29 cellular contexts compared by ENCODE assay signal in the genomic region with DNA sequence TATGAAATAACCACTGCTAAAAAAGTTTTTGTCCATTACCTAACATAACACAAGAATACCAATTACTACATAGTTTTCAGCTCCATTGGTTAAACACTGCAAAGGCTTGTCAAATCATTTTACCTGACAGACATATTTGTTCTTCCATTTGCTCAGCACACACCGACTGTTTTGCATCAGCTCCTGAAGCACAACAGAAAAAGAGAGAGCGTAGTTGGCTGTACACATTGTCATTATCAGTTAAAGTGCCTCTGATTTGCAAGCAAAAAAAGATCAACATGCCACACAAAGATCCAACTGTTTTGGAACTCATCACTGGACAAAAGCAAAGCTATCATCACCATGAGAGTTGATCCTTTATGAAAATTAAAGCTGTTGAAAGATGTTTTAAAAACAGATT.
DNase-seq lines count a peak whose midpoint lies in the region; ATAC-seq and TF ChIP-seq lines count a peak whose summit lies in the region.
"Had no signal": no experiment of that assay in that cellular context is flagged by ENCODE, and none has a peak within 500 bp of the region (broad histone marks: within the 10 kb centered on the region; RNA-seq: fewer than 3 reads in every experiment).

No MANE protein-coding gene starts in this region.

- peaks cover 8% of the 10 kb centered on the region for H3K36me3 Mint-ChIP-seq in neural progenitor cell

- H3K4me1 Mint-ChIP-seq in neural progenitor cell, result peaks cover 11% of the 10 kb centered on the region
- H3K4me1 Mint-ChIP-seq: activated CD4-positive, alpha-beta T cell treated with anti-CD3 and anti-CD28 coated beads, Interleukin-2, amount 10 ng/mL, durations not matched to agents 7 days and 5 days; nephron progenitor cell had no signal

- H3K4me1 ChIP-seq in endocrine pancreas (ENCODE audit: control insufficient read depth, insufficient read depth, low read length) (peaks cover 5% of the 10 kb centered on the region), neural progenitor cell (no peaks in the 10 kb centered on the region)
- H3K4me1 ChIP-seq in effector memory CD4-positive, alpha-beta T cell (ENCODE audit: control insufficient read depth, insufficient read depth, low read length, poor library complexity, severe bottlenecking), result no peaks in the 10 kb centered on the region
- H3K4me1 ChIP-seq: BLaER1 treated with 17β-estradiol and CSF1 and Interleukin-3, amounts not matched to agents 10 nM and 100 nM; suprapubic skin; upper lobe of left lung had no signal

- no peaks in the 10 kb centered on the region for H4K20me1 ChIP-seq in neural progenitor cell (ENCODE audit: low read depth)
- H4K20me1 ChIP-seq: BLaER1 treated with 17β-estradiol and CSF1 and Interleukin-3, amounts not matched to agents 10 nM and 100 nM had no signal

- H3K4me2 ChIP-seq in neural progenitor cell, result no peak overlapping the region
- H3K4me2 ChIP-seq: BLaER1 treated with 17β-estradiol and CSF1 and Interleukin-3, amounts not matched to agents 10 nM and 100 nM had no signal

- no peaks in the 10 kb centered on the region for H3K36me3 ChIP-seq in endocrine pancreas (ENCODE audit: control insufficient read depth, insufficient read depth, low read length)
- H3K36me3 ChIP-seq in neural progenitor cell, result no peaks in the 10 kb centered on the region
- H3K36me3 ChIP-seq in effector memory CD4-positive, alpha-beta T cell (ENCODE audit: control insufficient read depth, insufficient read depth, low read length), result no peaks in the 10 kb centered on the region
- H3K36me3 ChIP-seq: suprapubic skin had no signal

- no peaks in the 10 kb centered on the region for H3K27me3 Mint-ChIP-seq in neural progenitor cell (ENCODE audit: insufficient read depth, low read depth)
- H3K27me3 Mint-ChIP-seq: activated B cell treated with CpG ODN at 0.5 μM for 24 hours; activated CD4-positive, alpha-beta T cell treated with anti-CD3 and anti-CD28 coated beads, Interleukin-2, amount 10 ng/mL, durations not matched to agents 7 days and 5 days; activated T-cell treated with anti-CD3 and anti-CD28 coated beads, Interleukin-2, amount 50 U/mL, for 24 hours; effector memory CD8-positive, alpha-beta T cell; stimulated activated naive B cell treated with anti-CD40 and anti-IgM and Interleukin-4, amounts not matched to agents 10 μg/mL and 1 μg/mL and 100 μg/mL, for 72 hours had no signal

- no peak overlapping the region for H3K27ac Mint-ChIP-seq in neural progenitor cell
- H3K27ac Mint-ChIP-seq: activated B cell treated with CpG ODN at 0.5 μM for 24 hours; activated CD4-positive, alpha-beta T cell treated with anti-CD3 and anti-CD28 coated beads, Interleukin-2, amount 10 ng/mL, durations not matched to agents 7 days and 5 days; activated T-cell treated with anti-CD3 and anti-CD28 coated beads, Interleukin-2, amount 50 U/mL, for 24 hours; effector memory CD8-positive, alpha-beta T cell; nephron progenitor cell; stimulated activated naive B cell treated with anti-CD40 and anti-IgM and Interleukin-4, amounts not matched to agents 10 μg/mL and 1 μg/mL and 100 μg/mL, for 72 hours had no signal

- ATAC-seq in SK-N-SH treated with all-trans-retinoic acid at 6 μM for 48 hours, result no peak
- ATAC-seq in omental fat pad (ENCODE audit: low FRiP score), result no peak
- ATAC-seq: effector memory CD8-positive, alpha-beta T cell; stimulated activated naive B cell treated with anti-CD40 and anti-IgM and Interleukin-4, amounts not matched to agents 10 μg/mL and 1 μg/mL and 100 μg/mL, for 72 hours had no signal

- DNase-seq in Ammon's horn (ENCODE audit: low spot score), result peak; percentile 36
- DNase-seq in NCI-H1048 (lab: John Stamatoyannopoulos, UW), result peak; percentile 83
- no peak for DNase-seq in neural progenitor cell (ENCODE audit: low spot score)
- no peak for DNase-seq in effector memory CD4-positive, alpha-beta T cell
- DNase-seq in GM03348 (ENCODE audit: low spot score), result no peak
- DNase-seq in omental fat pad (ENCODE audit: low spot score), result no peak
- DNase-seq: activated B cell treated with CpG ODN at 0.5 μM for 24 hours; activated CD4-positive, alpha-beta T cell treated with anti-CD3 and anti-CD28 coated beads, Interleukin-2, amount 10 ng/mL, durations not matched to agents 7 days and 5 days; activated T-cell treated with anti-CD3 and anti-CD28 coated beads, Interleukin-2, amount 50 U/mL, for 24 hours; caudate nucleus; COR-L47; effector memory CD8-positive, alpha-beta T cell; erythroblast; H7; Kasumi-1; kidney glomerular epithelial cell; NCI-H1417 treated with DMSO at 0.1 percent for 48 hours; NCI-H2107; NCI-H82; nephron progenitor cell; posterior cingulate gyrus; stimulated activated naive B cell treated with anti-CD40 and anti-IgM and Interleukin-4, amounts not matched to agents 10 μg/mL and 1 μg/mL and 100 μg/mL, for 72 hours; upper lobe of left lung had no signal

- peaks cover 8% of the 10 kb centered on the region for H3K9me3 Mint-ChIP-seq in neural progenitor cell
- H3K9me3 Mint-ChIP-seq: activated B cell treated with CpG ODN at 0.5 μM for 24 hours; activated CD4-positive, alpha-beta T cell treated with anti-CD3 and anti-CD28 coated beads, Interleukin-2, amount 10 ng/mL, durations not matched to agents 7 days and 5 days; activated T-cell treated with anti-CD3 and anti-CD28 coated beads, Interleukin-2, amount 50 U/mL, for 24 hours; effector memory CD8-positive, alpha-beta T cell; stimulated activated naive B cell treated with anti-CD40 and anti-IgM and Interleukin-4, amounts not matched to agents 10 μg/mL and 1 μg/mL and 100 μg/mL, for 72 hours had no signal

- H3K27me3 ChIP-seq in endocrine pancreas (ENCODE audit: control insufficient read depth, insufficient read depth, low read length), result no peaks in the 10 kb centered on the region
- H3K27me3 ChIP-seq in neural progenitor cell, result no peaks in the 10 kb centered on the region
- no peaks in the 10 kb centered on the region for H3K27me3 ChIP-seq in effector memory CD4-positive, alpha-beta T cell (replicated peaks; ENCODE audit: control insufficient read depth, insufficient read depth, low read length, poor library complexity, severe bottlenecking)
- H3K27me3 ChIP-seq: BLaER1 treated with 17β-estradiol and CSF1 and Interleukin-3, amounts not matched to agents 10 nM and 100 nM; suprapubic skin; upper lobe of left lung had no signal

- H3K9ac ChIP-seq in endocrine pancreas (ENCODE audit: control insufficient read depth, insufficient read depth, low read length) (no peak overlapping the region), neural progenitor cell (no peak overlapping the region)
- H3K9ac ChIP-seq: BLaER1 treated with 17β-estradiol and CSF1 and Interleukin-3, amounts not matched to agents 10 nM and 100 nM had no signal

- no peaks in the 10 kb centered on the region for H3K9me3 ChIP-seq in endocrine pancreas (ENCODE audit: control insufficient read depth, low read length)
- H3K9me3 ChIP-seq in neural progenitor cell (ENCODE audit: low read depth), result no peaks in the 10 kb centered on the region
- no peaks in the 10 kb centered on the region for H3K9me3 ChIP-seq in effector memory CD4-positive, alpha-beta T cell (ENCODE audit: control insufficient read depth, low read length)
- H3K9me3 ChIP-seq: suprapubic skin, upper lobe of left lung had no signal

- no peaks in the 10 kb centered on the region for H3K79me2 ChIP-seq in neural progenitor cell (ENCODE audit: low read depth)

- peak overlapping the region; percentile 43 for H3K27ac ChIP-seq in neural progenitor cell
- no peak overlapping the region for H3K27ac ChIP-seq in effector memory CD4-positive, alpha-beta T cell (ENCODE audit: insufficient read depth, low read length, poor library complexity, severe bottlenecking)
- H3K27ac ChIP-seq: BLaER1 treated with 17β-estradiol and CSF1 and Interleukin-3, amounts not matched to agents 10 nM and 100 nM; coronary artery; suprapubic skin; upper lobe of left lung had no signal

- peaks cover 16% of the 10 kb centered on the region for H3F3A ChIP-seq in neural progenitor cell (ENCODE audit: low read depth)

- H2AFZ ChIP-seq in neural progenitor cell (replicated peaks), result no peak overlapping the region

- no peak overlapping the region for H3K4me3 Mint-ChIP-seq in neural progenitor cell
- H3K4me3 Mint-ChIP-seq: activated B cell treated with CpG ODN at 0.5 μM for 24 hours; activated CD4-positive, alpha-beta T cell treated with anti-CD3 and anti-CD28 coated beads, Interleukin-2, amount 10 ng/mL, durations not matched to agents 7 days and 5 days; activated T-cell treated with anti-CD3 and anti-CD28 coated beads, Interleukin-2, amount 50 U/mL, for 24 hours; effector memory CD8-positive, alpha-beta T cell; nephron progenitor cell; stimulated activated naive B cell treated with anti-CD40 and anti-IgM and Interleukin-4, amounts not matched to agents 10 μg/mL and 1 μg/mL and 100 μg/mL, for 72 hours had no signal

- H3K4me3 ChIP-seq in endocrine pancreas (ENCODE audit: control insufficient read depth, insufficient read depth, low read length), result peak overlapping the region; percentile 47
- no peak overlapping the region for H3K4me3 ChIP-seq in neural progenitor cell
- H3K4me3 ChIP-seq in effector memory CD4-positive, alpha-beta T cell (ENCODE audit: insufficient read depth, low read depth, low read length, poor library complexity, severe bottlenecking), result no peak overlapping the region
- H3K4me3 ChIP-seq: BLaER1 treated with 17β-estradiol and CSF1 and Interleukin-3, amounts not matched to agents 10 nM and 100 nM; coronary artery; lung; suprapubic skin; upper lobe of left lung had no signal

- TF ChIP-seq CTCF in neural progenitor cell (IDR thresholded peaks at IDR 0.05) (no peak), omental fat pad (IDR thresholded peaks at IDR 0.05) (no peak)

TF ChIP-seq in SK-N-SH treated with all-trans-retinoic acid at 6 μM for 48 hours, 23 proteins besides CTCF, POLR2A, EP300 and RAD21 (continues in another document):
- TF ChIP-seq ESRRG (CRISPR knock-in tag; IDR thresholded peaks at IDR 0.05) (no peak), SNAI2 (CRISPR knock-in tag; IDR thresholded peaks at IDR 0.05) (no peak), GLIS3 (CRISPR knock-in tag; IDR thresholded peaks at IDR 0.05) (no peak), ISL1 (CRISPR knock-in tag; IDR thresholded peaks at IDR 0.05) (no peak)
- TF ChIP-seq, protein P1, sequence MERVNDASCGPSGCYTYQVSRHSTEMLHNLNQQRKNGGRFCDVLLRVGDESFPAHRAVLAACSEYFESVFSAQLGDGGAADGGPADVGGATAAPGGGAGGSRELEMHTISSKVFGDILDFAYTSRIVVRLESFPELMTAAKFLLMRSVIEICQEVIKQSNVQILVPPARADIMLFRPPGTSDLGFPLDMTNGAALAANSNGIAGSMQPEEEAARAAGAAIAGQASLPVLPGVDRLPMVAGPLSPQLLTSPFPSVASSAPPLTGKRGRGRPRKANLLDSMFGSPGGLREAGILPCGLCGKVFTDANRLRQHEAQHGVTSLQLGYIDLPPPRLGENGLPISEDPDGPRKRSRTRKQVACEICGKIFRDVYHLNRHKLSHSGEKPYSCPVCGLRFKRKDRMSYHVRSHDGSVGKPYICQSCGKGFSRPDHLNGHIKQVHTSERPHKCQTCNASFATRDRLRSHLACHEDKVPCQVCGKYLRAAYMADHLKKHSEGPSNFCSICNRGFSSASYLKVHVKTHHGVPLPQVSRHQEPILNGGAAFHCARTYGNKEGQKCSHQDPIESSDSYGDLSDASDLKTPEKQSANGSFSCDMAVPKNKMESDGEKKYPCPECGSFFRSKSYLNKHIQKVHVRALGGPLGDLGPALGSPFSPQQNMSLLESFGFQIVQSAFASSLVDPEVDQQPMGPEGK (CRISPR knock-in tag; IDR thresholded peaks at IDR 0.05; ENCODE audit: borderline replicate concordance), result no peak

Comparison
In these comparisons a context has a peak if more than half of its experiments do, and no peak if none do; other contexts are left out.
1. DNase-seq: peak in Ammon's horn (single experiment) and NCI-H1048 (single experiment); none in neural progenitor cell (single experiment), effector memory CD4-positive, alpha-beta T cell (0 of 3), GM03348 (single experiment) and omental fat pad (single experiment).